ENCODE assay signal across 10 cellular contexts in genomic region chr16:69112285-69113129, GRCh38. TPM values are rescaled to one million over a fixed set of nuclear protein-coding genes. Genes with fewer than 3 reads are reported as not detected.
DNase-seq lines count a peak whose midpoint lies in the region; ATAC-seq and TF ChIP-seq lines count a peak whose summit lies in the region.
"Had no signal": no experiment of that assay in that cellular context is flagged by ENCODE, and none has a peak within 500 bp of the region (broad histone marks: within the 10 kb centered on the region; RNA-seq: fewer than 3 reads in every experiment).

No MANE protein-coding gene starts in this region.

- CTCF ChIA-PET in activated CD8-positive, alpha-beta T cell treated with anti-CD3 and anti-CD28 coated beads, Interleukin-2, amount 10 ng/mL, durations not matched to agents 7 days and 5 days (lab: Charles Lee), result interaction anchor here (0.6 to 4.5 kb wide), 11 partner anchors 8 to 522 kb away, joined by 3 to 49 read pairs (median 4); no protein-coding TSS in a partner anchor

- H3K9me3 Mint-ChIP-seq in activated CD8-positive, alpha-beta T cell treated with anti-CD3 and anti-CD28 coated beads, Interleukin-2, amount 10 ng/mL, durations not matched to agents 7 days and 5 days (ENCODE audit: insufficient read depth), result no peaks in the 10 kb centered on the region
- H3K9me3 Mint-ChIP-seq: dendritic cell treated with granulocyte-macrophage colony-stimulating factor and Interleukin-4, amounts not matched to agents 40 ng/mL and 50 ng/mL, for 4 days had no signal

- H3K4me3 Mint-ChIP-seq in activated CD8-positive, alpha-beta T cell treated with anti-CD3 and anti-CD28 coated beads, Interleukin-2, amount 10 ng/mL, durations not matched to agents 7 days and 5 days, result no peak overlapping the region
- H3K4me3 Mint-ChIP-seq: dendritic cell treated with granulocyte-macrophage colony-stimulating factor and Interleukin-4, amounts not matched to agents 40 ng/mL and 50 ng/mL, for 4 days had no signal

- H3K4me3 ChIP-seq in esophagus squamous epithelium, result no peak overlapping the region
- H3K4me3 ChIP-seq: suprapubic skin had no signal

- no peak overlapping the region for H3K27ac Mint-ChIP-seq in activated CD8-positive, alpha-beta T cell treated with anti-CD3 and anti-CD28 coated beads, Interleukin-2, amount 10 ng/mL, durations not matched to agents 7 days and 5 days
- H3K27ac Mint-ChIP-seq: dendritic cell treated with granulocyte-macrophage colony-stimulating factor and Interleukin-4, amounts not matched to agents 40 ng/mL and 50 ng/mL, for 4 days had no signal

- TF ChIP-seq CTCF in 22Rv1 (IDR thresholded peaks at IDR 0.05) (peak; percentile 93), GM12874 (IDR thresholded peaks at IDR 0.05; ENCODE audit: insufficient read depth, low read depth, low read length) (peak; percentile 90), esophagus squamous epithelium (IDR thresholded peaks at IDR 0.05) (peak in 4 of 6 experiments; percentile 14 to 72 (median 50)), omental fat pad (IDR thresholded peaks at IDR 0.05) (no peak)

- DNase-seq in NCI-H226 (peak; percentile 32), esophagus squamous epithelium (lab: John Stamatoyannopoulos, UW) (no peak), omental fat pad (ENCODE audit: low spot score) (peak; percentile 31), NCI-H446 treated with DMSO at 0.1 percent for 48 hours (lab: John Stamatoyannopoulos, UW) (no peak)
- DNase-seq in activated CD8-positive, alpha-beta T cell treated with anti-CD3 and anti-CD28 coated beads, Interleukin-2, amount 10 ng/mL, durations not matched to agents 7 days and 5 days, result peak; percentile 61

- intact Hi-C loops in esophagus squamous epithelium (cut with DNase I), result loop anchor here (10.0 kb wide), 1 partner anchor 588 kb away; no protein-coding TSS in a partner anchor

- H3K4me1 Mint-ChIP-seq in activated CD8-positive, alpha-beta T cell treated with anti-CD3 and anti-CD28 coated beads, Interleukin-2, amount 10 ng/mL, durations not matched to agents 7 days and 5 days (ENCODE audit: low read depth), result peaks cover 8% of the 10 kb centered on the region

- no peak overlapping the region for H3K27ac ChIP-seq in 22Rv1
- H3K27ac ChIP-seq in esophagus squamous epithelium, result peak overlapping the region in 3 of 4 donors; percentile 18 to 21 (median 19)
- H3K27ac ChIP-seq: suprapubic skin had no signal

- H3K36me3 Mint-ChIP-seq in activated CD8-positive, alpha-beta T cell treated with anti-CD3 and anti-CD28 coated beads, Interleukin-2, amount 10 ng/mL, durations not matched to agents 7 days and 5 days (ENCODE audit: low read depth), result peaks cover 4% of the 10 kb centered on the region

- peaks cover 11 to 66% (median 41%) of the 10 kb centered on the region in 3 donors for H3K4me1 ChIP-seq in esophagus squamous epithelium

- H3K36me3 ChIP-seq in esophagus squamous epithelium, result peaks cover 17 to 84% (median 27%) of the 10 kb centered on the region in 3 donors

- TF ChIP-seq POLR2A in esophagus squamous epithelium (IDR thresholded peaks at IDR 0.05), result no peak

- POLR2A ChIA-PET in activated CD8-positive, alpha-beta T cell treated with anti-CD3 and anti-CD28 coated beads, Interleukin-2, amount 10 ng/mL, durations not matched to agents 7 days and 5 days (lab: Charles Lee), result no interaction called here

- H3K27me3 Mint-ChIP-seq in activated CD8-positive, alpha-beta T cell treated with anti-CD3 and anti-CD28 coated beads, Interleukin-2, amount 10 ng/mL, durations not matched to agents 7 days and 5 days (ENCODE audit: low read depth), result peaks cover 8% of the 10 kb centered on the region

- peaks cover 0 to 9% (median 0%) of the 10 kb centered on the region in 4 donors for H3K27me3 ChIP-seq in esophagus squamous epithelium

- no peaks in the 10 kb centered on the region for H3K9me3 ChIP-seq in esophagus squamous epithelium
- H3K9me3 ChIP-seq: suprapubic skin had no signal

- ATAC-seq in activated CD8-positive, alpha-beta T cell treated with anti-CD3 and anti-CD28 coated beads, Interleukin-2, amount 10 ng/mL, durations not matched to agents 7 days and 5 days, result peak; percentile 72
- peak; percentile 46 for ATAC-seq in omental fat pad (ENCODE audit: low FRiP score)
- no peak for ATAC-seq in HG03460 (IDR thresholded peaks at IDR 0.05; ENCODE audit: unreplicated experiment)

- 66 to 83% methylated on average over 1 to 2 of the region's 6 CpGs for WGBS in esophagus squamous epithelium, 2 donors

RNA-seq across cellular contexts. Expression of gene HAS3, which starts 7.1 kb away (rescaled TPM):
- under 1 TPM; 0.44 to 0.47 TPM for total RNA-seq in activated CD8-positive, alpha-beta T cell treated with anti-CD3 and anti-CD28 coated beads, Interleukin-2, amount 10 ng/mL, durations not matched to agents 7 days and 5 days
- total RNA-seq in esophagus squamous epithelium, result 100 to 1,000 TPM in 1 of 4 donors, 10 to 100 TPM in 3; 15.8 to 103 (median 51.4) TPM
- 1 to 10 TPM in 2 of 4 donors, under 1 TPM in 2; 0.36 to 2.2 (median 1.2) TPM for total RNA-seq in omental fat pad

RNA-seq across cellular contexts. Expression of gene CHTF8, which starts 19.9 kb away (rescaled TPM):
- total RNA-seq in activated CD8-positive, alpha-beta T cell treated with anti-CD3 and anti-CD28 coated beads, Interleukin-2, amount 10 ng/mL, durations not matched to agents 7 days and 5 days, result 100 to 1,000 TPM; 132 to 143 TPM
- total RNA-seq in esophagus squamous epithelium (10 to 100 TPM; 51.2 to 83.4 (median 63.4) TPM), omental fat pad (10 to 100 TPM; 53.7 to 61.3 (median 57.4) TPM)

RNA-seq across cellular contexts. Expression of gene UTP4, which starts 19.9 kb away (rescaled TPM):
- total RNA-seq in activated CD8-positive, alpha-beta T cell treated with anti-CD3 and anti-CD28 coated beads, Interleukin-2, amount 10 ng/mL, durations not matched to agents 7 days and 5 days, result 10 to 100 TPM; 56.3 to 59.7 TPM
- total RNA-seq in esophagus squamous epithelium (10 to 100 TPM; 18.3 to 42.2 (median 28.6) TPM), omental fat pad (10 to 100 TPM; 32.9 to 85.7 (median 35.9) TPM)

Comparison
In these comparisons a context has a peak if more than half of its experiments do, and no peak if none do; other contexts are left out.
1. CTCF ChIP-seq: peak in 22Rv1 (single experiment), GM12874 (single experiment) and esophagus squamous epithelium (4 of 6); none in omental fat pad (0 of 3).
2. DNase-seq: peak in NCI-H226 (single experiment), activated CD8-positive, alpha-beta T cell treated with anti-CD3 and anti-CD28 coated beads, Interleukin-2, amount 10 ng/mL, durations not matched to agents 7 days and 5 days (single experiment) and omental fat pad (single experiment); none in esophagus squamous epithelium (single experiment) and NCI-H446 treated with DMSO at 0.1 percent for 48 hours (single experiment).
3. RNA of gene HAS3, which starts 7.1 kb away (total RNA-seq): 15.8 to 103 TPM in esophagus squamous epithelium; 0.36 to 2.2 TPM in omental fat pad and 0.44 to 0.47 TPM in activated CD8-positive, alpha-beta T cell treated with anti-CD3 and anti-CD28 coated beads, Interleukin-2, amount 10 ng/mL, durations not matched to agents 7 days and 5 days; every median in the first group is over 4 times any median in the second.